ENCODE assay signal across 7 cellular contexts in genomic region chr14:71752111-71752738, GRCh38.
"Had no signal": no experiment of that assay in that cellular context is flagged by ENCODE, and none has a peak within 500 bp of the region (broad histone marks: within the 10 kb centered on the region; RNA-seq: fewer than 3 reads in every experiment).

No MANE protein-coding gene starts in this region.

- H3K4me1 ChIP-seq: pancreas had no signal

- DNase-seq: left ventricle myocardium inferior had no signal

- H3K27me3 ChIP-seq: breast epithelium, pancreas, tibial artery had no signal

- FAIRE-seq: pancreas had no signal

- H3K27me3 Mint-ChIP-seq: activated CD4-positive, alpha-beta T cell treated with anti-CD3 and anti-CD28 coated beads, Interleukin-2, amount 10 ng/mL, durations not matched to agents 24 days and 14 days had no signal

- H3K27ac ChIP-seq: breast epithelium, left ventricle myocardium inferior, pancreas, tibial artery had no signal

- H3K27ac Mint-ChIP-seq: activated CD4-positive, alpha-beta T cell treated with anti-CD3 and anti-CD28 coated beads, Interleukin-2, amount 10 ng/mL, durations not matched to agents 24 days and 14 days; activated naive CD8-positive, alpha-beta T cell treated with anti-CD3 and anti-CD28 coated beads, Interleukin-2, amount 50 U/mL, for 24 hours; stimulated activated memory B cell treated with anti-CD40 and anti-IgM and Interleukin-4, amounts not matched to agents 10 μg/mL and 1 μg/mL and 100 μg/mL, for 72 hours had no signal

- H3K9me3 Mint-ChIP-seq: stimulated activated memory B cell treated with anti-CD40 and anti-IgM and Interleukin-4, amounts not matched to agents 10 μg/mL and 1 μg/mL and 100 μg/mL, for 72 hours had no signal

- H3K4me3 ChIP-seq: left ventricle myocardium inferior had no signal

- H3K4me3 Mint-ChIP-seq: activated naive CD8-positive, alpha-beta T cell treated with anti-CD3 and anti-CD28 coated beads, Interleukin-2, amount 50 U/mL, for 24 hours; stimulated activated memory B cell treated with anti-CD40 and anti-IgM and Interleukin-4, amounts not matched to agents 10 μg/mL and 1 μg/mL and 100 μg/mL, for 72 hours had no signal

- H3K9me3 ChIP-seq: pancreas had no signal

- H3K36me3 ChIP-seq: breast epithelium, left ventricle myocardium inferior, pancreas had no signal
